1 cellular context compared by ENCODE assay signal in genomic region chr22:35059632-35060031, GRCh38.
TF ChIP-seq lines count a peak whose summit lies in the region.

No MANE protein-coding gene starts in this region.

TF ChIP-seq in K562, 482 proteins besides CTCF, POLR2A, EP300 and RAD21 (continued from another document):
- TF ChIP-seq ZNF146 (CRISPR knock-in tag; IDR thresholded peaks at IDR 0.05; ENCODE audit: unreplicated experiment) (peak; percentile 91), ZC3H4 (CRISPR knock-in tag; IDR thresholded peaks at IDR 0.05; ENCODE audit: borderline replicate concordance) (no peak), RBM25 (IDR thresholded peaks at IDR 0.05; ENCODE audit: low read depth, low read length, severe bottlenecking) (peak; percentile 51), BCL6 (CRISPR knock-in tag; IDR thresholded peaks at IDR 0.05) (no peak)
